Comparison of ENCODE assay signal across 1 cellular context in genomic region chr21:37220981-37221664, GRCh38.
TF ChIP-seq lines count a peak whose summit lies in the region.

No MANE protein-coding gene starts in this region.

TF ChIP-seq in HepG2, 621 proteins besides CTCF, POLR2A, EP300 and RAD21 (continued from another document):
- TF ChIP-seq HMG20B (CRISPR knock-in tag; conservative IDR thresholded peaks at IDR 0.05) (no peak), MLLT10 (CRISPR knock-in tag; IDR thresholded peaks at IDR 0.05) (no peak), IRX3 (CRISPR knock-in tag; IDR thresholded peaks at IDR 0.05; ENCODE audit: borderline replicate concordance, low read depth) (no peak), ZNF747 (CRISPR knock-in tag; IDR thresholded peaks at IDR 0.05; ENCODE audit: borderline replicate concordance) (peak; percentile 94; the same call in 1 of the 2 replicates), RFX3 (CRISPR knock-in tag; IDR thresholded peaks at IDR 0.05) (no peak), ZSCAN22 (CRISPR knock-in tag; IDR thresholded peaks at IDR 0.05) (no peak), ZBTB21 (CRISPR knock-in tag; IDR thresholded peaks at IDR 0.05) (no peak; the same call in 1 of the 2 replicates), KLF16 (CRISPR knock-in tag; IDR thresholded peaks at IDR 0.05) (peak in 1 of 2 experiments; percentile 81; a peak in 2 of 4 replicates), ZNF768 (CRISPR knock-in tag; IDR thresholded peaks at IDR 0.05) (peak; percentile 65; the same call in 1 of the 2 replicates), MLXIP (CRISPR knock-in tag; IDR thresholded peaks at IDR 0.05; ENCODE audit: borderline replicate concordance) (no peak), CERS6 (CRISPR knock-in tag; IDR thresholded peaks at IDR 0.05) (peak; percentile 77; the same call in 1 of the 2 replicates), ZNF350 (CRISPR knock-in tag; IDR thresholded peaks at IDR 0.05; ENCODE audit: borderline replicate concordance, low read depth) (peak; percentile 91), ZNF530 (CRISPR knock-in tag; IDR thresholded peaks at IDR 0.05; ENCODE audit: low read depth) (no peak), CBFB (CRISPR knock-in tag; IDR thresholded peaks at IDR 0.05) (peak; percentile 71; the same call in 1 of the 2 replicates), ZNF256 (CRISPR knock-in tag; conservative IDR thresholded peaks at IDR 0.05) (no peak), MAX (IDR thresholded peaks at IDR 0.05) (peak; percentile 97), THAP11 (CRISPR knock-in tag; IDR thresholded peaks at IDR 0.05) (peak; percentile 86), ZNF546 (CRISPR knock-in tag; conservative IDR thresholded peaks at IDR 0.05) (peak; percentile 84; the same call in 1 of the 2 replicates), CHD4 (IDR thresholded peaks at IDR 0.05; ENCODE audit: borderline replicate concordance, low read length) (no peak), ELF4 (CRISPR knock-in tag; IDR thresholded peaks at IDR 0.05; ENCODE audit: borderline replicate concordance) (peak; percentile 95)
- TF ChIP-seq, protein P1, sequence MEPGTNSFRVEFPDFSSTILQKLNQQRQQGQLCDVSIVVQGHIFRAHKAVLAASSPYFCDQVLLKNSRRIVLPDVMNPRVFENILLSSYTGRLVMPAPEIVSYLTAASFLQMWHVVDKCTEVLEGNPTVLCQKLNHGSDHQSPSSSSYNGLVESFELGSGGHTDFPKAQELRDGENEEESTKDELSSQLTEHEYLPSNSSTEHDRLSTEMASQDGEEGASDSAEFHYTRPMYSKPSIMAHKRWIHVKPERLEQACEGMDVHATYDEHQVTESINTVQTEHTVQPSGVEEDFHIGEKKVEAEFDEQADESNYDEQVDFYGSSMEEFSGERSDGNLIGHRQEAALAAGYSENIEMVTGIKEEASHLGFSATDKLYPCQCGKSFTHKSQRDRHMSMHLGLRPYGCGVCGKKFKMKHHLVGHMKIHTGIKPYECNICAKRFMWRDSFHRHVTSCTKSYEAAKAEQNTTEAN (CRISPR knock-in tag; conservative IDR thresholded peaks at IDR 0.05): peak; percentile 72; the same call in 1 of the 2 replicates
TF ChIP-seq in HepG2: peak in this region for 332.
